In the genomic region with DNA sequence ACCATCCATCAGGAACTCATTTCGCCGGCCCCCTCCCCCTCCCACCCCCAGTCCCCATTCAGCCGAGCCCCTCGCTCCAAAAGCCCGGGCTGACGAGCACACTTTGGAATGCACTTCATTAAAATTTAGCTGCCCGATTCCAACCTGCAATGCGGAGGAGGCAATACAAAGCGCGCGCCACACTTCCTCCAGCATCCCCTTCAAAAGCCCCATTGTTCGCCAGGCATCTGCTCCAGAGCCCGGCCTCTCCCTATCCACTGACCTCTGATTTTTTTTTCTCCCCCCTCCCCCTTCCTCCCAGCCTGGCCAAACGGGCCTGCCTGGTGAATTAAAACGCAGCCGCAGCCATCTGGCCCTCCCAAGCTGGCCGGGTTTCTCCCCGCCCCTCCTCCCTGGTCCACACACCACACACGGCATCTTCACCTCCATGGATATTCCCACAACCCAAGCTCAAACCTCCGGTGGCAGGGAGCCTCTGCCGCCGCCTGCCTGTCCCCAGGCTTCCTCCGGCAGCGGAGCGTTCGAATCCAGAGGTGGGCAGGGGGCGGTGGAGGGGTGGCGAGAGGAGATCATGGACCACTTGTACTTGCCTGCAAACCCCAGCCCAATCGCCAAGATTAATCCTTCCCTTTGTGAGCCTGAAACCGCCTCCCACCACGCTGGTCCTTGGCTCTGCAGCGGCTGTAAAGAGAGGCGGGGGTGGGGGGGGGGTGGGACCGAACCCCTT, we compare ENCODE assay signal across 9 cellular contexts.
DNase-seq lines count a peak whose midpoint lies in the region; ATAC-seq and TF ChIP-seq lines count a peak whose summit lies in the region.
"Had no signal": no experiment of that assay in that cellular context is flagged by ENCODE, and none has a peak within 500 bp of the region (broad histone marks: within the 10 kb centered on the region; RNA-seq: fewer than 3 reads in every experiment).

No MANE protein-coding gene starts in this region.

- H3K9me3 ChIP-seq in NT2/D1 (ENCODE audit: insufficient read depth, low read length) = no peaks in the 10 kb centered on the region
- H3K9me3 ChIP-seq: Peyer's patch had no signal

- H3K36me3 ChIP-seq in NT2/D1 (ENCODE audit: insufficient read depth, insufficient read length, low read length) = no peaks in the 10 kb centered on the region
- H3K36me3 ChIP-seq: Peyer's patch had no signal

- intact Hi-C loops in Right ventricle myocardium superior (cut with DNase I) = no loop called here

- CTCF ChIA-PET in RWPE1 (lab: Yijun Ruan, JAX) = no interaction called here

- H3K9me3 Mint-ChIP-seq in osteocyte (ENCODE audit: unreplicated experiment) = no peaks in the 10 kb centered on the region

- no peaks in the 10 kb centered on the region for H3K36me3 Mint-ChIP-seq in osteocyte (ENCODE audit: unreplicated experiment)

- H3K4me1 ChIP-seq in NT2/D1 (ENCODE audit: insufficient read depth, insufficient read length) = peaks cover 2% of the 10 kb centered on the region

- POLR2A ChIA-PET in RWPE1 (lab: Yijun Ruan, JAX; ENCODE audit: low non-redundant PET) = no interaction called here

- no peaks in the 10 kb centered on the region for H3K27me3 ChIP-seq in NT2/D1 (ENCODE audit: insufficient read depth, insufficient read length)
- H3K27me3 ChIP-seq: Peyer's patch had no signal

- H3K27ac Mint-ChIP-seq in osteocyte (ENCODE audit: unreplicated experiment) = no peak overlapping the region

- no peak for TF ChIP-seq CTCF in osteocyte (IDR thresholded peaks at IDR 0.05)
- no peak for TF ChIP-seq CTCF in RWPE1 (conservative IDR thresholded peaks at IDR 0.05; ENCODE audit: low read depth)

- peak; percentile 65 for DNase-seq in DMS 273 treated with DMSO at 0.1 percent for 48 hours (lab: John Stamatoyannopoulos, UW)
- peak; percentile 95 for DNase-seq in NT2/D1 (ENCODE audit: low read depth, low spot score)
- no peak for DNase-seq in Right ventricle myocardium superior
- no peak for DNase-seq in osteocyte (ENCODE audit: extremely low spot score, unreplicated experiment)
- no peak for DNase-seq in RWPE1 (ENCODE audit: low spot score)
- DNase-seq in LoVo (ENCODE audit: low spot score) = no peak
- DNase-seq in NOMO-1 (lab: John Stamatoyannopoulos, UW; ENCODE audit: unreplicated experiment in 2 of 2) = no peak

- peaks cover 27% of the 10 kb centered on the region for H3K4me1 Mint-ChIP-seq in osteocyte (ENCODE audit: unreplicated experiment)

- H3K4me3 Mint-ChIP-seq in osteocyte (ENCODE audit: unreplicated experiment) = peak overlapping the region; percentile 73

- H3K9ac ChIP-seq in NT2/D1 (ENCODE audit: insufficient read length, low read depth) = peak overlapping the region; percentile 79

- H3K4me3 ChIP-seq in NT2/D1 (ENCODE audit: insufficient read length, low read depth) = peak overlapping the region; percentile 49

- H3K27ac ChIP-seq in RWPE1 = no peak overlapping the region
- H3K27ac ChIP-seq: Peyer's patch had no signal

- ATAC-seq in Right ventricle myocardium superior (ENCODE audit: poor library complexity) = peak; percentile 59
- no peak for ATAC-seq in HG03095 (IDR thresholded peaks at IDR 0.05; ENCODE audit: unreplicated experiment)

- peaks cover 5% of the 10 kb centered on the region for H3K27me3 Mint-ChIP-seq in osteocyte (ENCODE audit: unreplicated experiment)

Comparison
In these comparisons a context has a peak if more than half of its experiments do, and no peak if none do; other contexts are left out.
1. DNase-seq: peak in DMS 273 treated with DMSO at 0.1 percent for 48 hours (single experiment) and NT2/D1 (single experiment); none in Right ventricle myocardium superior (single experiment), osteocyte (single experiment), RWPE1 (single experiment), LoVo (single experiment) and NOMO-1 (0 of 2).